Comparison of ENCODE assay signal across 8 cellular contexts in genomic region chr22:32411829-32412592, GRCh38. TPM values are rescaled to one million over a fixed set of nuclear protein-coding genes. Genes with fewer than 3 reads are reported as not detected.
DNase-seq lines count a peak whose midpoint lies in the region; ATAC-seq, FAIRE-seq and TF ChIP-seq lines count a peak whose summit lies in the region.

TSS of gene RTCB (minus strand) at chr22:32412247. CDS start at chr22:32412156, 91 bp downstream.

- peak within 1 kb of the TSS; percentile 47 to 49 for H3K27ac ChIP-seq in kidney (ENCODE audit: low read depth in 2 of 2, low read length in 2 of 2)

- peak; percentile 63 for DNase-seq in NCI-H524 treated with DMSO at 0.1 percent for 48 hours (lab: John Stamatoyannopoulos, UW)
- DNase-seq in activated CD4-positive, alpha-beta T cell treated with anti-CD3 and anti-CD28 coated beads for 48 hours, result peak; percentile 94
- peak; percentile 94 for DNase-seq in kidney
- DNase-seq in stimulated activated CD4-positive, alpha-beta T cell treated with anti-CD3 and anti-CD28 coated beads, Interleukin-12 subunit alpha, Interleukin-12 subunit beta, amount 100 ng/mL, for 48 hours (ENCODE audit: low read depth in 2 of 3, low spot score in 1 of 3), result peak; percentile 84 to 89 (median 88)

- H3K36me3 ChIP-seq in kidney (ENCODE audit: control insufficient read depth in 1 of 2, insufficient read depth in 2 of 2, low read length in 2 of 2), result peaks cover 6 to 7% of the 10 kb centered on the region in 2 donors

- ATAC-seq in GM18505 (IDR thresholded peaks at IDR 0.05; ENCODE audit: unreplicated experiment) (peak; percentile 66), HG03175 (IDR thresholded peaks at IDR 0.05; ENCODE audit: unreplicated experiment) (peak; percentile 59), HG03025 (IDR thresholded peaks at IDR 0.05; ENCODE audit: low FRiP score, unreplicated experiment) (no peak)

- H3K9me3 ChIP-seq in kidney (ENCODE audit: control insufficient read depth in 1 of 2, low read length in 2 of 2), result no peaks in the 10 kb centered on the region

- H3K9ac ChIP-seq in kidney (ENCODE audit: low read length in 2 of 2), result peak within 1 kb of the TSS; percentile 77 to 90

- TF ChIP-seq CTCF in kidney (IDR thresholded peaks at IDR 0.05; ENCODE audit: borderline replicate concordance, extremely low read depth, insufficient read depth), result peak; percentile 5

- peak within 1 kb of the TSS; percentile 88 to 98 for H3K4me3 ChIP-seq in kidney (ENCODE audit: low read length in 2 of 2)

- peak; percentile 82 for TF ChIP-seq POLR2A in GM18505 (IDR thresholded peaks at IDR 0.05; ENCODE audit: borderline replicate concordance, extremely low read depth, insufficient read depth, insufficient read length)

- intact Hi-C loops in kidney (cut with DNase I), result no loop called here

- H3K4me1 ChIP-seq in kidney (ENCODE audit: control insufficient read depth in 1 of 2, insufficient read depth in 1 of 2, low read depth in 1 of 2, low read length in 2 of 2), result peaks cover 11 to 16% of the 10 kb centered on the region in 2 donors

- peak; percentile 62 for FAIRE-seq in colon (lab: Jason Lieb, UNC)
- FAIRE-seq in kidney (lab: Jason Lieb, UNC), result no peak

RNA-seq across cellular contexts. Expression of gene RTCB, which starts in this region (rescaled TPM):
- total RNA-seq in kidney, result 69.7 TPM
- 82.4 TPM for polyA plus RNA-seq in kidney (ENCODE audit: insufficient read depth, low read depth, low replicate concordance)
